Comparison of ENCODE assay signal across 8 cellular contexts in the genomic region with DNA sequence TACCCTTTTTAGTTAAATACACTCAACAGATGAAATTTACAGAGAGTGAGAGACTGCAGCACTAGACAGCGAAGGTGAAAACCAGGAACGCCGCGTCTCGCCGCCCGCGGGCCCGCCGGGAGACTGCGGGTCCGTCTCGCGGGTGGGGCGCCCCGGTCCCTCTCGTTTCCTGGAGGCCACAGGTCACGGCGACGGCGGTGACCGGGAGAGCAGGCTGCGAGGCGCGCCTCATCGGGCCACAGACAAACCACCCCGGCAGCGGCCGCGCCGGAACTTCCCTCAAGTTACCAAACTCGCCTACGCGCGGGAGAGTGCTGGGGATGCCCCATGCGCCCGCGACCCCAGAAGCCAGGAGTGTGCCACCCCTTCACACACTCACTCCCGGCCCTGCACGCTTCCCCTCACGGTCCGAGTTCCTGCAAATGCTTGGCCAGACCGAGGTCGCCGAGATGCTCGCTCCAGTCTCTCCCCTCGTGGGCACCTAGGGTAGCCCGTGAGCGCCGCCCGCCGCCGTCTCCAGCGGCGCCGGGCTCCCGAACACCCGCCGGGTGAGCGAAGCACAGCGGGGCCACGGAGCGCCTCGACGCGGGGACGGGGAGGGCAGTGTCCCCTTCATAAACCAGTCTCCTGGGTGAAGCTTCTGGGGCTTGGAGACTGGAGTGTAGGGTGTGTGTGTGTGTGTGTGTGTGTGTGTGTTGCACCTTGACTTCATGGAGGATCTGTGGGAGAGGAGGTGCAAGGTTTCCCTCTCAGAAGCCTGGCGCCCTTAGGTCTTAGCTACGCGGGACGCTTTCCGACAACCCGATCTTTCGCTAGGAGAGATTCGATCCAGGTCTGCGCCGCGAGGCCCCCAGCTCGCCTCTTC. TPM values are rescaled to one million over a fixed set of nuclear protein-coding genes. Genes with fewer than 3 reads are reported as not detected.
DNase-seq lines count a peak whose midpoint lies in the region; ATAC-seq and TF ChIP-seq lines count a peak whose summit lies in the region.

No MANE protein-coding gene starts in this region.

- no peaks in the 10 kb centered on the region for H3K79me2 ChIP-seq in SK-N-SH (ENCODE audit: insufficient read depth)

- peak overlapping the region in 1 of 2 experiments; percentile 36; a peak in 1 of 4 replicates for H3K27ac ChIP-seq in SK-N-SH (ENCODE audit: low read depth in 2 of 2, low read length in 1 of 2)
- H3K27ac ChIP-seq in left ventricle myocardium inferior (replicated peaks), result peak overlapping the region; percentile 88
- peak overlapping the region; percentile 77 to 91 (median 82) for H3K27ac ChIP-seq in upper lobe of left lung

- H3K36me3 ChIP-seq in SK-N-SH (replicated peaks in 1 of 2; ENCODE audit: control insufficient read depth in 1 of 2, insufficient read depth in 2 of 2, low read length in 1 of 2) (no peaks in the 10 kb centered on the region), left ventricle myocardium inferior (no peaks in the 10 kb centered on the region), upper lobe of left lung (no peaks in the 10 kb centered on the region)

- peak; percentile 39 for TF ChIP-seq CTCF in SK-N-SH (IDR thresholded peaks at IDR 0.05)
- peak; percentile 34 for TF ChIP-seq CTCF in left ventricle myocardium inferior (IDR thresholded peaks at IDR 0.05; ENCODE audit: borderline replicate concordance)
- peak; percentile 29 for TF ChIP-seq CTCF in progenitor cell of endocrine pancreas (IDR thresholded peaks at IDR 0.05; ENCODE audit: unreplicated experiment)
- peak in 4 of 6 experiments; percentile 14 to 40 (median 25) for TF ChIP-seq CTCF in upper lobe of left lung (IDR thresholded peaks at IDR 0.05)

- H3K4me3 Mint-ChIP-seq in progenitor cell of endocrine pancreas (ENCODE audit: low read depth), result peak overlapping the region; percentile 76

- peaks cover 19% of the 10 kb centered on the region for H3K4me1 Mint-ChIP-seq in progenitor cell of endocrine pancreas (ENCODE audit: low read depth)

- H3F3A ChIP-seq in SK-N-SH (replicated peaks; ENCODE audit: insufficient read depth), result peaks cover 5% of the 10 kb centered on the region

- DNase-seq in Ammon's horn (ENCODE audit: low spot score) (peak; percentile 60), SK-N-SH (peak; percentile 79), left ventricle myocardium inferior (peak; percentile 47), progenitor cell of endocrine pancreas (ENCODE audit: low spot score, unreplicated experiment) (peak; percentile 14), upper lobe of left lung (peak; percentile 27 to 91), GOT3 (lab: John Stamatoyannopoulos, UW) (no peak)
- DNase-seq in activated naive CD8-positive, alpha-beta T cell treated with anti-CD3 and anti-CD28 coated beads, Interleukin-2, amount 50 U/mL, for 16 hours (ENCODE audit: low read depth, low spot score), result peak; percentile 69

- H3K4me3 ChIP-seq in SK-N-SH (ENCODE audit: low read depth in 2 of 2, low read length in 1 of 2) (peak overlapping the region; percentile 59 to 63), left ventricle myocardium inferior (peak overlapping the region; percentile 90), upper lobe of left lung (peak overlapping the region; percentile 42 to 86 (median 78))

- H3K9ac ChIP-seq in SK-N-SH, result peak overlapping the region; percentile 34; the same call in 1 of the 2 replicates

- H3K9me3 Mint-ChIP-seq in progenitor cell of endocrine pancreas (ENCODE audit: low read depth), result no peaks in the 10 kb centered on the region

- H3K27me3 ChIP-seq in SK-N-SH (ENCODE audit: insufficient read depth) (peaks cover 29% of the 10 kb centered on the region), left ventricle myocardium inferior (ENCODE audit: low read depth) (no peaks in the 10 kb centered on the region), upper lobe of left lung (peaks cover 0 to 16% (median 6%) of the 10 kb centered on the region in 4 donors)

- peak overlapping the region; percentile 94 for H3K4me2 ChIP-seq in SK-N-SH

- peaks cover 0 to 32% of the 10 kb centered on the region in 2 experiments; a peak in 2 of 4 replicates for H3K4me1 ChIP-seq in SK-N-SH (ENCODE audit: control insufficient read depth in 1 of 2, insufficient read depth in 2 of 2, low read depth in 1 of 2, low read length in 1 of 2)
- H3K4me1 ChIP-seq in left ventricle myocardium inferior, result peaks cover 43% of the 10 kb centered on the region
- H3K4me1 ChIP-seq in upper lobe of left lung, result peaks cover 14 to 30% (median 18%) of the 10 kb centered on the region in 4 donors

- no peak for TF ChIP-seq POLR2A in upper lobe of left lung (IDR thresholded peaks at IDR 0.05)

- H3K9me2 ChIP-seq in SK-N-SH, result no peaks in the 10 kb centered on the region

- H3K27ac Mint-ChIP-seq in progenitor cell of endocrine pancreas, result peak overlapping the region; percentile 88

- TF ChIP-seq EP300 in SK-N-SH (IDR thresholded peaks at IDR 0.05; ENCODE audit: borderline replicate concordance in 1 of 2, low read depth in 1 of 2, low read length in 1 of 2) (no peak), upper lobe of left lung (IDR thresholded peaks at IDR 0.05) (no peak)

- H3K27me3 Mint-ChIP-seq in progenitor cell of endocrine pancreas, result peaks cover 56% of the 10 kb centered on the region

- H3K9me3 ChIP-seq in SK-N-SH (no peaks in the 10 kb centered on the region), left ventricle myocardium inferior (replicated peaks) (no peaks in the 10 kb centered on the region), upper lobe of left lung (no peaks in the 10 kb centered on the region)

- ATAC-seq in GM21723 (IDR thresholded peaks at IDR 0.05; ENCODE audit: unreplicated experiment) (peak; percentile 31), upper lobe of left lung (ENCODE audit: low FRiP score in 2 of 2) (peak; percentile 54 to 61)

- peak; percentile 61 for TF ChIP-seq RAD21 in SK-N-SH (IDR thresholded peaks at IDR 0.05; ENCODE audit: low read length)

- H2AFZ ChIP-seq in SK-N-SH (ENCODE audit: low read depth), result peak overlapping the region; percentile 83

- intact Hi-C loops in left ventricle myocardium inferior (cut with micrococcal nuclease), result loop anchor here (10.0 kb wide), 2 partner anchors 80 to 320 kb away; no protein-coding TSS in a partner anchor

- WGBS in SK-N-SH (ENCODE audit: low lambda C conversion rate), result 0% methylated on average over 3 of the region's 79 CpGs
- WGBS in upper lobe of left lung, 2 donors, result 2 to 7% methylated on average over 2 to 69 of the region's 79 CpGs

- CTCF ChIA-PET in SK-N-SH (lab: Yijun Ruan, JAX), result interaction anchor here (0.7 to 2.5 kb wide), 22 partner anchors 8 to 355 kb away, joined by 3 to 12 read pairs (median 4); no protein-coding TSS in a partner anchor

- no peaks in the 10 kb centered on the region for H4K20me1 ChIP-seq in SK-N-SH (ENCODE audit: insufficient read depth)

- POLR2A ChIA-PET in SK-N-SH (lab: Yijun Ruan, JAX), result interaction anchor here (0.9 to 2.0 kb wide), 4 partner anchors 76 to 329 kb away, joined by 3 to 11 read pairs (median 4); no protein-coding TSS in a partner anchor

- H3K36me3 Mint-ChIP-seq in progenitor cell of endocrine pancreas (ENCODE audit: insufficient read depth), result no peaks in the 10 kb centered on the region

TF ChIP-seq in SK-N-SH, 30 proteins besides CTCF, POLR2A, EP300 and RAD21:
- TF ChIP-seq TCF12 (IDR thresholded peaks at IDR 0.05), result no peak
- TF ChIP-seq JUND (IDR thresholded peaks at IDR 0.05), result no peak
- 0 out of 2 replicates have a peak, but pooled peaks have one; percentile 34 for TF ChIP-seq EZH2phosphoT487 (IDR thresholded peaks at IDR 0.05; ENCODE audit: borderline replicate concordance, low read depth)
- 0 out of 2 replicates have a peak, but pooled peaks have one; percentile 10 for TF ChIP-seq MXI1 (IDR thresholded peaks at IDR 0.05; ENCODE audit: low read depth, low read length)
- TF ChIP-seq, protein P1, sequence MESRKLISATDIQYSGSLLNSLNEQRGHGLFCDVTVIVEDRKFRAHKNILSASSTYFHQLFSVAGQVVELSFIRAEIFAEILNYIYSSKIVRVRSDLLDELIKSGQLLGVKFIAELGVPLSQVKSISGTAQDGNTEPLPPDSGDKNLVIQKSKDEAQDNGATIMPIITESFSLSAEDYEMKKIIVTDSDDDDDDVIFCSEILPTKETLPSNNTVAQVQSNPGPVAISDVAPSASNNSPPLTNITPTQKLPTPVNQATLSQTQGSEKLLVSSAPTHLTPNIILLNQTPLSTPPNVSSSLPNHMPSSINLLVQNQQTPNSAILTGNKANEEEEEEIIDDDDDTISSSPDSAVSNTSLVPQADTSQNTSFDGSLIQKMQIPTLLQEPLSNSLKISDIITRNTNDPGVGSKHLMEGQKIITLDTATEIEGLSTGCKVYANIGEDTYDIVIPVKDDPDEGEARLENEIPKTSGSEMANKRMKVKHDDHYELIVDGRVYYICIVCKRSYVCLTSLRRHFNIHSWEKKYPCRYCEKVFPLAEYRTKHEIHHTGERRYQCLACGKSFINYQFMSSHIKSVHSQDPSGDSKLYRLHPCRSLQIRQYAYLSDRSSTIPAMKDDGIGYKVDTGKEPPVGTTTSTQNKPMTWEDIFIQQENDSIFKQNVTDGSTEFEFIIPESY (IDR thresholded peaks at IDR 0.05; ENCODE audit: borderline replicate concordance, low read depth), result no peak
- no peak for TF ChIP-seq GABPA (IDR thresholded peaks at IDR 0.05; ENCODE audit: low read depth)
- peak; percentile 50 for TF ChIP-seq SMC3 (IDR thresholded peaks at IDR 0.05; ENCODE audit: low read depth, low read length)
TF ChIP-seq in SK-N-SH: peak in this region for 3.

RNA-seq across cellular contexts. Expression of a gene that starts 1.4 kb away (rescaled TPM):
- 0.46 and 0.50 TPM in 2 replicates for polyA plus RNA-seq in SK-N-SH (2012; rRNA removed)
- 0.72 and 0.75 TPM in 2 replicates for polyA plus RNA-seq in SK-N-SH (2012; cell fraction: cytosol; rRNA removed)
- polyA plus RNA-seq in SK-N-SH (2012; cell fraction: nucleus; rRNA removed), result 0.64 and 0.72 TPM in 2 replicates
- total RNA-seq in left ventricle myocardium inferior, result 1.5 TPM
- total RNA-seq in progenitor cell of endocrine pancreas, result 11.2 and 12.3 TPM in 2 replicates
- 1 to 10 TPM; 3.1 to 6.8 (median 5.3) TPM for total RNA-seq in upper lobe of left lung
